ENCODE assay signal across 8 cellular contexts in genomic region chr5:142323480-142324376, GRCh38. TPM values are rescaled to one million over a fixed set of nuclear protein-coding genes. Genes with fewer than 3 reads are reported as not detected.
DNase-seq lines count a peak whose midpoint lies in the region; TF ChIP-seq lines count a peak whose summit lies in the region.

No MANE protein-coding gene starts in this region.

- peak overlapping the region; percentile 46 for H3K27ac Mint-ChIP-seq in activated naive CD8-positive, alpha-beta T cell

- peaks cover 22% of the 10 kb centered on the region for H3K4me1 Mint-ChIP-seq in activated naive CD8-positive, alpha-beta T cell (ENCODE audit: low read depth)

- TF ChIP-seq CTCF in left ventricle myocardium inferior (IDR thresholded peaks at IDR 0.05; ENCODE audit: borderline replicate concordance) (no peak), sigmoid colon (IDR thresholded peaks at IDR 0.05) (no peak)

- H3K36me3 Mint-ChIP-seq in activated naive CD8-positive, alpha-beta T cell, result no peaks in the 10 kb centered on the region

- H3K4me1 ChIP-seq in left ventricle myocardium inferior, result peaks cover 82% of the 10 kb centered on the region
- H3K4me1 ChIP-seq in sigmoid colon, result peaks cover 0 to 32% (median 25%) of the 10 kb centered on the region in 4 donors

- H3K27me3 ChIP-seq in left ventricle myocardium inferior (ENCODE audit: low read depth), result peaks cover 21% of the 10 kb centered on the region
- peaks cover 10 to 30% (median 22%) of the 10 kb centered on the region in 3 donors for H3K27me3 ChIP-seq in sigmoid colon

- H3K4me3 Mint-ChIP-seq in activated naive CD8-positive, alpha-beta T cell, result peak overlapping the region; percentile 91

- intact Hi-C loops in left ventricle myocardium inferior (cut with micrococcal nuclease), result no loop called here
- intact Hi-C loops in sigmoid colon (cut with DNase I), result loop anchor here (2.0 to 10.0 kb wide), 2 partner anchors 33 to 221 kb away; no protein-coding TSS in a partner anchor

- TF ChIP-seq POLR2A in sigmoid colon (IDR thresholded peaks at IDR 0.05), result no peak

- H3K36me3 ChIP-seq in left ventricle myocardium inferior (no peaks in the 10 kb centered on the region), sigmoid colon (no peaks in the 10 kb centered on the region)

- H3K27me3 Mint-ChIP-seq in activated naive CD8-positive, alpha-beta T cell, result peaks cover 33% of the 10 kb centered on the region

- no peaks in the 10 kb centered on the region for H3K9me3 Mint-ChIP-seq in activated naive CD8-positive, alpha-beta T cell (ENCODE audit: low read depth)

- WGBS in sigmoid colon, 2 donors, result 14 to 27% methylated on average over 35 of the region's 35 CpGs

- TF ChIP-seq EP300 in sigmoid colon (IDR thresholded peaks at IDR 0.05), result no peak

- DNase-seq in A172 (ENCODE audit: low spot score) (peak; percentile 31), HT-29 (ENCODE audit: low spot score) (peak; percentile 75), left ventricle myocardium inferior (peak; percentile 29), sigmoid colon (peak; percentile 67), pons (ENCODE audit: low spot score) (no peak), NCI-H2029 treated with DMSO at 0.1 percent for 48 hours (lab: John Stamatoyannopoulos, UW) (no peak)
- no peak for DNase-seq in stimulated activated CD4-positive, alpha-beta T cell treated with anti-CD3 and anti-CD28 coated beads, Interleukin-12 subunit alpha, Interleukin-12 subunit beta, amount 100 ng/mL, for 4 hours

- H3K9me3 ChIP-seq in left ventricle myocardium inferior (replicated peaks), result no peaks in the 10 kb centered on the region
- no peaks in the 10 kb centered on the region for H3K9me3 ChIP-seq in sigmoid colon

- peak overlapping the region; percentile 96 for H3K4me3 ChIP-seq in left ventricle myocardium inferior
- H3K4me3 ChIP-seq in sigmoid colon, result peak overlapping the region; percentile 47 to 65 (median 54)

- peak overlapping the region; percentile 98 for H3K27ac ChIP-seq in left ventricle myocardium inferior (replicated peaks)
- peak overlapping the region; percentile 69 to 96 (median 82) for H3K27ac ChIP-seq in sigmoid colon

RNA-seq across cellular contexts. Expression of gene SPRY4, which starts 1.1 kb away (rescaled TPM):
- 1.9 and 6.7 TPM in 2 replicates for total RNA-seq in A172 (2014; rRNA removed; shearing (Covaris generic))
- 35.6 and 46.8 TPM in 2 replicates for total RNA-seq in HT-29 (2014; rRNA removed; shearing (Covaris generic))
- total RNA-seq in left ventricle myocardium inferior, result 10.2 TPM
- 10 to 100 TPM in 3 of 4 donors, 1 to 10 TPM in 1; 8.6 to 15.7 (median 12.4) TPM for total RNA-seq in sigmoid colon
- polyA plus RNA-seq in sigmoid colon, result 1 to 10 TPM; 1.8 to 5.1 (median 3.5) TPM

Comparison
In these comparisons a context has a peak if more than half of its experiments do, and no peak if none do; other contexts are left out.
1. DNase-seq: peak in A172 (single experiment), HT-29 (single experiment), left ventricle myocardium inferior (single experiment) and sigmoid colon (single experiment); none in pons (single experiment), stimulated activated CD4-positive, alpha-beta T cell treated with anti-CD3 and anti-CD28 coated beads, Interleukin-12 subunit alpha, Interleukin-12 subunit beta, amount 100 ng/mL, for 4 hours (single experiment) and NCI-H2029 treated with DMSO at 0.1 percent for 48 hours (single experiment).